Comparison of ENCODE assay signal across 15 cellular contexts in the genomic region with DNA sequence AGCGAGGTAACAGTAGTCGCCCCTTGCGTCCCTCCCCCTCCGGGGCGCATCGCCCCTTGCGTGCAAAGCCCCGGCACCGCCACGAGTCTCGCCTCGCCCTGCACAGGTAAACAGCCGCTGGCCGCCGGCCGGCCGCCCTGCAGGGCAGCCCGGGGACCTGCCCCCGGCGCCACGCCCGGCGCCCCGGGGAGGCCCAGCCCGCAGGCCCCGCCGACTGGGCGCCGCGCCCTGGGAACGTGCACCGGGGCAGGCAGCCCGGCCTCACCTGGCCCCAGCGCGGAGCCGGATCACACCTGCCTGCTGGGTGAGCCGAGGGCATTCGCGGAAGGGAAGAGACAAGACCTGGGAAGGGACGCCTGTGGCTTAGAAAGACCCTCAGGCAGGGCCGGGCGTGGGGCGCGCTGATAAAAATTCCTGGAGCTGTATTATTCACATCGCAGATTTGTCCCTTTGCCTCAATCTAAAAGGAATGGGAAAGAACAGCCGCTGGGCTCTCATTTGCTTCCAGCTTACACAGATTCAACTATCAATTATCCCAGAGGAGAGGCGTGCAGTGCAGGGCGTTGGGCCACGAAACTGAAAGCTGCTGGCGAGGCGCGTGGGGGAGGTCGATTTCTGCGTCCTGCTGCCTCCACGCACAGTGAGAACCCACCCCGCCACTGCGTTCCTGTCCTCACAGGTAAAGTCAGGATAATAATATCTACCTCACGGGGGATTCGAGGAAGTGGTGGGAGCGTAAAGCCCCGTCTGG.
DNase-seq lines count a peak whose midpoint lies in the region; ATAC-seq and TF ChIP-seq lines count a peak whose summit lies in the region.
"Had no signal": no experiment of that assay in that cellular context is flagged by ENCODE, and none has a peak within 500 bp of the region (broad histone marks: within the 10 kb centered on the region; RNA-seq: fewer than 3 reads in every experiment).

No MANE protein-coding gene starts in this region.

- 32% methylated on average over 45 of the region's 61 CpGs for WGBS in prostate gland

- no peaks in the 10 kb centered on the region for H3K36me3 ChIP-seq in prostate gland
- H3K36me3 ChIP-seq in gastrocnemius medialis: no peaks in the 10 kb centered on the region

- H3K27ac ChIP-seq in prostate gland: no peak overlapping the region
- H3K27ac ChIP-seq in gastrocnemius medialis: no peak overlapping the region

- H3K4me3 ChIP-seq in prostate gland: no peak overlapping the region
- H3K4me3 ChIP-seq in gastrocnemius medialis: no peak overlapping the region

- no peaks in the 10 kb centered on the region for H3K27me3 ChIP-seq in prostate gland (replicated peaks; ENCODE audit: insufficient read depth)
- peaks cover 0 to 13% (median 0%) of the 10 kb centered on the region in 3 donors for H3K27me3 ChIP-seq in gastrocnemius medialis

- TF ChIP-seq CTCF in prostate gland (IDR thresholded peaks at IDR 0.05): no peak
- TF ChIP-seq CTCF in gastrocnemius medialis (IDR thresholded peaks at IDR 0.05 in 4 of 5, conservative IDR thresholded peaks at IDR 0.05 in 1 of 5): no peak

- H3K4me1 ChIP-seq in prostate gland (replicated peaks) (no peaks in the 10 kb centered on the region), gastrocnemius medialis (no peaks in the 10 kb centered on the region)

- DNase-seq in EH (ENCODE audit: low read depth) (peak; percentile 11), NCI-H2107 (lab: John Stamatoyannopoulos, UW) (peak; percentile 32), prostate gland (ENCODE audit: low spot score) (peak; percentile 30), gastrocnemius medialis (no peak), G401 (ENCODE audit: low spot score) (no peak), A172 (ENCODE audit: low spot score) (no peak)
- DNase-seq: activated CD4-positive, CD25-positive, alpha-beta regulatory T cell treated with anti-CD3 and anti-CD28 coated beads, Interleukin-2, amount 50 U/mL, for 72 hours; activated T-cell treated with anti-CD3 and anti-CD28 coated beads, Interleukin-2, amount 50 U/mL, for 1 hour; C1 segment of cervical spinal cord; NCI-H1436; stimulated activated CD4-positive, alpha-beta T cell treated with anti-CD3 and anti-CD28 coated beads, Interleukin-4, amount 100 ng/mL, for 4 hours; stimulated activated naive B cell treated with anti-CD40 and anti-IgM and Interleukin-4, amounts not matched to agents 10 μg/mL and 1 μg/mL and 100 μg/mL, for 72 hours; T-cell had no signal

- ATAC-seq in esophagus mucosa (peak; percentile 91), gastrocnemius medialis (no peak), HG02588 (IDR thresholded peaks at IDR 0.05; ENCODE audit: unreplicated experiment) (no peak)
- ATAC-seq: stimulated activated naive B cell treated with anti-CD40 and anti-IgM and Interleukin-4, amounts not matched to agents 10 μg/mL and 1 μg/mL and 100 μg/mL, for 72 hours; T-cell had no signal

- intact Hi-C loops in prostate gland (cut with DNase I) (no loop called here), gastrocnemius medialis (cut with DNase I; ENCODE audit: low total_unique reads) (no loop called here)

- no peak for TF ChIP-seq POLR2A in prostate gland (IDR thresholded peaks at IDR 0.05)
- TF ChIP-seq POLR2A in gastrocnemius medialis (IDR thresholded peaks at IDR 0.05): no peak

- H3K9me3 ChIP-seq in prostate gland (no peaks in the 10 kb centered on the region), gastrocnemius medialis (no peaks in the 10 kb centered on the region)

- in situ Hi-C loops in gastrocnemius medialis (cut with MboI; ENCODE audit: low sequenced_read_pairs in 4 of 4): no loop called here
- in situ Hi-C loops in G401 (cut with HindIII; ENCODE audit: low sequenced_read_pairs): no loop called here

Comparison
In these comparisons a context has a peak if more than half of its experiments do, and no peak if none do; other contexts are left out.
1. DNase-seq: peak in EH (single experiment), NCI-H2107 (single experiment) and prostate gland (single experiment); none in gastrocnemius medialis (0 of 2), G401 (single experiment) and A172 (single experiment).